9 cellular contexts compared by ENCODE assay signal in genomic region chr6:134247271-134247833, GRCh38.
DNase-seq lines count a peak whose midpoint lies in the region; ATAC-seq and TF ChIP-seq lines count a peak whose summit lies in the region.
"Had no signal": no experiment of that assay in that cellular context is flagged by ENCODE, and none has a peak within 500 bp of the region (broad histone marks: within the 10 kb centered on the region; RNA-seq: fewer than 3 reads in every experiment).

No MANE protein-coding gene starts in this region.

- H3K27me3 ChIP-seq in GM06990 (replicated peaks; ENCODE audit: control insufficient read depth, insufficient read depth, low read length) (no peaks in the 10 kb centered on the region), Peyer's patch (no peaks in the 10 kb centered on the region)

- TF ChIP-seq POLR2A in Peyer's patch (IDR thresholded peaks at IDR 0.05), result no peak

- no peak overlapping the region for H3K4me3 ChIP-seq in GM06990 (replicated peaks; ENCODE audit: low read depth, low read length)
- no peak overlapping the region for H3K4me3 ChIP-seq in Peyer's patch

- H3K36me3 ChIP-seq in GM06990 (ENCODE audit: control insufficient read depth, insufficient read depth, low read length) (no peaks in the 10 kb centered on the region), Peyer's patch (no peaks in the 10 kb centered on the region)

- H3K9me3 ChIP-seq in Peyer's patch, result no peaks in the 10 kb centered on the region

- DNase-seq in GM06990 (ENCODE audit: extremely low read depth, insufficient read length) (peak; percentile 79), Peyer's patch (peak in 2 of 3 donors; percentile 75 to 85), NCI-H1694 treated with DMSO at 0.1 percent for 48 hours (lab: John Stamatoyannopoulos, UW) (no peak), NCI-H1417 treated with DMSO at 0.1 percent for 48 hours (lab: John Stamatoyannopoulos, UW) (no peak), foreskin melanocyte (no peak)
- peak; percentile 72 to 85 for DNase-seq in activated naive CD4-positive, alpha-beta T cell treated with anti-CD3 and anti-CD28 coated beads, Interleukin-2, amount 50 U/mL, for 72 hours (ENCODE audit: low spot score in 2 of 2)
- peak; percentile 74 for DNase-seq in stimulated activated CD4-positive, alpha-beta T cell treated with anti-CD3 and anti-CD28 coated beads, Interleukin-4, amount 100 ng/mL, for 24 hours

- TF ChIP-seq CTCF in GM06990 (IDR thresholded peaks at IDR 0.05; ENCODE audit: insufficient read depth, low read length, poor library complexity, severe bottlenecking) (no peak), Peyer's patch (IDR thresholded peaks at IDR 0.05) (no peak)

- peaks cover 0 to 12% (median 4%) of the 10 kb centered on the region in 4 donors for H3K4me1 ChIP-seq in Peyer's patch

- ATAC-seq in GM21737 (IDR thresholded peaks at IDR 0.05; ENCODE audit: unreplicated experiment), result peak; percentile 93
- peak; percentile 92 to 93 for ATAC-seq in activated naive CD4-positive, alpha-beta T cell treated with anti-CD3 and anti-CD28 coated beads, Interleukin-2, amount 50 U/mL, for 72 hours

- peaks cover 4 to 19% of the 10 kb centered on the region in 2 donors for H3K36me3 Mint-ChIP-seq in activated naive CD4-positive, alpha-beta T cell treated with anti-CD3 and anti-CD28 coated beads, Interleukin-2, amount 50 U/mL, for 72 hours
- H3K36me3 Mint-ChIP-seq: brain had no signal

- H3K27ac ChIP-seq in Peyer's patch, result peak overlapping the region in 1 of 4 donors; percentile 33

- H3K27ac Mint-ChIP-seq in activated naive CD4-positive, alpha-beta T cell treated with anti-CD3 and anti-CD28 coated beads, Interleukin-2, amount 50 U/mL, for 72 hours, result peak overlapping the region; percentile 79 to 98

- H3K9me3 Mint-ChIP-seq in activated naive CD4-positive, alpha-beta T cell treated with anti-CD3 and anti-CD28 coated beads, Interleukin-2, amount 50 U/mL, for 72 hours, result no peaks in the 10 kb centered on the region
- H3K9me3 Mint-ChIP-seq: brain had no signal

Comparison
In these comparisons a context has a peak if more than half of its experiments do, and no peak if none do; other contexts are left out.
1. DNase-seq: peak in GM06990 (single experiment), Peyer's patch (2 of 3), activated naive CD4-positive, alpha-beta T cell treated with anti-CD3 and anti-CD28 coated beads, Interleukin-2, amount 50 U/mL, for 72 hours (2 of 2) and stimulated activated CD4-positive, alpha-beta T cell treated with anti-CD3 and anti-CD28 coated beads, Interleukin-4, amount 100 ng/mL, for 24 hours (single experiment); none in NCI-H1694 treated with DMSO at 0.1 percent for 48 hours (single experiment), NCI-H1417 treated with DMSO at 0.1 percent for 48 hours (single experiment) and foreskin melanocyte (single experiment).